Comparison of ENCODE assay signal across 18 cellular contexts in genomic region chr18:23234619-23235018, GRCh38.
DNase-seq lines count a peak whose midpoint lies in the region; ATAC-seq lines count a peak whose summit lies in the region.
"Had no signal": no experiment of that assay in that cellular context is flagged by ENCODE, and none has a peak within 500 bp of the region (broad histone marks: within the 10 kb centered on the region; RNA-seq: fewer than 3 reads in every experiment).

No MANE protein-coding gene starts in this region.

- H3K36me3 ChIP-seq in BLaER1, result no peaks in the 10 kb centered on the region
- H3K36me3 ChIP-seq in BLaER1 treated with 17β-estradiol and CSF1 and Interleukin-3, amounts not matched to agents 10 nM and 100 nM, result peaks cover 0 to 50% (median 0%) of the 10 kb centered on the region in 11 experiments; a peak in 3 of 22 replicates
- no peaks in the 10 kb centered on the region for H3K36me3 ChIP-seq in trophoblast cell (ENCODE audit: control insufficient read depth in 1 of 2, insufficient read depth in 2 of 2, low read length in 2 of 2)
- no peaks in the 10 kb centered on the region for H3K36me3 ChIP-seq in HAP-1 (replicated peaks)

- H4K12ac ChIP-seq in trophoblast cell (ENCODE audit: low read depth, low read length), result no peak overlapping the region

- no peak overlapping the region for H2BK12ac ChIP-seq in trophoblast cell (ENCODE audit: low read length)

- WGBS in trophoblast cell (ENCODE audit: extremely low coverage, insufficient coverage, insufficient read length), result no CpG with 5 or more reads among the region's 5 CpGs

- H3K27ac ChIP-seq in BLaER1 (no peak overlapping the region), trophoblast cell (ENCODE audit: low read depth, low read length) (no peak overlapping the region)
- peak overlapping the region in 4 of 11 experiments; percentile 5 to 95 (median 36); a peak in 6 of 22 replicates for H3K27ac ChIP-seq in BLaER1 treated with 17β-estradiol and CSF1 and Interleukin-3, amounts not matched to agents 10 nM and 100 nM
- H3K27ac ChIP-seq: HL-60 had no signal

- no peak overlapping the region for H3K4ac ChIP-seq in trophoblast cell (ENCODE audit: low read depth, low read length)

- no peak overlapping the region for H3K14ac ChIP-seq in trophoblast cell (ENCODE audit: low read length)

- no peak overlapping the region for H2BK120ac ChIP-seq in trophoblast cell (ENCODE audit: insufficient read depth, low read length, poor library complexity)

- H3K4me3 ChIP-seq in BLaER1, result no peak overlapping the region
- H3K4me3 ChIP-seq in BLaER1 treated with 17β-estradiol and CSF1 and Interleukin-3, amounts not matched to agents 10 nM and 100 nM, result no peak overlapping the region
- H3K4me3 ChIP-seq in trophoblast cell (ENCODE audit: low read depth, low read length), result no peak overlapping the region
- no peak overlapping the region for H3K4me3 ChIP-seq in HAP-1
- H3K4me3 ChIP-seq: K562 had no signal

- H3K9ac ChIP-seq in BLaER1, result no peak overlapping the region
- H3K9ac ChIP-seq in BLaER1 treated with 17β-estradiol and CSF1 and Interleukin-3, amounts not matched to agents 10 nM and 100 nM, result 0 out of 22 replicates have a peak overlapping the region, but pooled peaks of 1 of the 11 experiments have one; percentile 13
- H3K9ac ChIP-seq in trophoblast cell (ENCODE audit: low read length), result no peak overlapping the region

- in situ Hi-C loops in HAP-1 (cut with MboI; ENCODE audit: low sequenced_read_pairs), result no loop called here

- H3K9me3 Mint-ChIP-seq in central memory CD8-positive, alpha-beta T cell, result no peaks in the 10 kb centered on the region

- no peak overlapping the region for H3K23ac ChIP-seq in trophoblast cell (ENCODE audit: low read length)

- no peak overlapping the region for H3K18ac ChIP-seq in trophoblast cell (ENCODE audit: low read length)

- H2AK5ac ChIP-seq in trophoblast cell (ENCODE audit: low read length), result no peak overlapping the region

- H2AFZ ChIP-seq in trophoblast cell (ENCODE audit: insufficient read depth, low read length, poor library complexity), result no peak overlapping the region

- peak overlapping the region; percentile 37 for H3K4me2 ChIP-seq in BLaER1
- H3K4me2 ChIP-seq in BLaER1 treated with 17β-estradiol and CSF1 and Interleukin-3, amounts not matched to agents 10 nM and 100 nM, result peak overlapping the region in 10 of 11 experiments; percentile 10 to 88 (median 40); a peak in 18 of 22 replicates
- H3K4me2 ChIP-seq in trophoblast cell (ENCODE audit: low read length), result no peak overlapping the region

- H3K79me1 ChIP-seq in trophoblast cell (ENCODE audit: low read length), result peaks cover 10% of the 10 kb centered on the region

- H3K4me3 Mint-ChIP-seq in T-helper 17 cell, result no peak overlapping the region
- H3K4me3 Mint-ChIP-seq in central memory CD8-positive, alpha-beta T cell, result no peak overlapping the region

- H3K36me3 Mint-ChIP-seq in T-helper 17 cell (ENCODE audit: low read depth), result no peaks in the 10 kb centered on the region
- peaks cover 7% of the 10 kb centered on the region for H3K36me3 Mint-ChIP-seq in central memory CD8-positive, alpha-beta T cell (ENCODE audit: insufficient read depth)

- no peak overlapping the region for H2BK5ac ChIP-seq in trophoblast cell (ENCODE audit: low read depth, low read length, poor library complexity)

- H4K20me1 ChIP-seq in BLaER1, result no peaks in the 10 kb centered on the region
- no peaks in the 10 kb centered on the region for H4K20me1 ChIP-seq in BLaER1 treated with 17β-estradiol and CSF1 and Interleukin-3, amounts not matched to agents 10 nM and 100 nM

- H3K27me3 Mint-ChIP-seq in T-helper 17 cell, result no peaks in the 10 kb centered on the region
- no peaks in the 10 kb centered on the region for H3K27me3 Mint-ChIP-seq in central memory CD8-positive, alpha-beta T cell

- H4K8ac ChIP-seq in trophoblast cell (ENCODE audit: low read depth, low read length), result no peak overlapping the region

- ATAC-seq in T-helper 17 cell, result no peak
- no peak for ATAC-seq in central memory CD8-positive, alpha-beta T cell (replicated peaks; ENCODE audit: extremely low read depth, poor library complexity, severe bottlenecking)
- ATAC-seq: K562, Panc1, Right ventricle myocardium inferior, SK-N-SH treated with all-trans-retinoic acid at 6 μM for 48 hours had no signal

- H3K27ac Mint-ChIP-seq in T-helper 17 cell, result peak overlapping the region; percentile 92
- peak overlapping the region; percentile 57 for H3K27ac Mint-ChIP-seq in central memory CD8-positive, alpha-beta T cell (ENCODE audit: low read depth)

- H3K27me3 ChIP-seq in BLaER1 (no peaks in the 10 kb centered on the region), trophoblast cell (ENCODE audit: insufficient read depth, low read length) (no peaks in the 10 kb centered on the region), HAP-1 (ENCODE audit: low read depth) (no peaks in the 10 kb centered on the region)
- 0 out of 22 replicates have a peak, but pooled peaks cover 0 to 3% (median 0%) of the 10 kb centered on the region in 11 experiments for H3K27me3 ChIP-seq in BLaER1 treated with 17β-estradiol and CSF1 and Interleukin-3, amounts not matched to agents 10 nM and 100 nM

- H3K4me1 Mint-ChIP-seq in T-helper 17 cell, result peaks cover 16% of the 10 kb centered on the region
- H3K4me1 Mint-ChIP-seq in central memory CD8-positive, alpha-beta T cell, result peaks cover 18% of the 10 kb centered on the region

- H4K91ac ChIP-seq in trophoblast cell (ENCODE audit: low read depth, low read length), result no peak overlapping the region

- H3K79me2 ChIP-seq in trophoblast cell (ENCODE audit: control insufficient read depth, insufficient read depth, low read length, poor library complexity), result no peaks in the 10 kb centered on the region

- peaks cover 96% of the 10 kb centered on the region for H3K4me1 ChIP-seq in BLaER1
- H3K4me1 ChIP-seq in BLaER1 treated with 17β-estradiol and CSF1 and Interleukin-3, amounts not matched to agents 10 nM and 100 nM, result peaks cover 71 to 94% (median 92%) of the 10 kb centered on the region in 10 experiments
- H3K4me1 ChIP-seq in trophoblast cell (ENCODE audit: control insufficient read depth in 1 of 2, insufficient read depth in 2 of 2, low read length in 2 of 2), result peaks cover 28 to 29% of the 10 kb centered on the region in 2 experiments
- H3K4me1 ChIP-seq in HAP-1, result no peaks in the 10 kb centered on the region

- no peak for DNase-seq in T-helper 17 cell
- DNase-seq in central memory CD8-positive, alpha-beta T cell (ENCODE audit: low spot score in 2 of 2), result no peak
- no peak for DNase-seq in stimulated activated CD4-positive, alpha-beta T cell treated with anti-CD3 and anti-CD28 coated beads, Interleukin-4, amount 100 ng/mL, for 24 hours
- DNase-seq in trophoblast cell, result no peak
- no peak for DNase-seq in HAP-1 (ENCODE audit: low spot score in 2 of 2)
- DNase-seq in DMS 273 (lab: John Stamatoyannopoulos, UW; ENCODE audit: unreplicated experiment), result no peak
- DNase-seq: DMS79 treated with DMSO at 0.1 percent for 48 hours, NCI-H1048, NCI-H146, NCI-H446 treated with DMSO at 0.1 percent for 48 hours, NCI-H82 had no signal

- H3K9me3 ChIP-seq in BLaER1 (no peaks in the 10 kb centered on the region), T-helper 17 cell (ENCODE audit: control insufficient read depth, low read length, poor library complexity, severe bottlenecking) (no peaks in the 10 kb centered on the region), trophoblast cell (ENCODE audit: insufficient read depth, low read depth, low read length) (no peaks in the 10 kb centered on the region), HAP-1 (no peaks in the 10 kb centered on the region)
- no peaks in the 10 kb centered on the region for H3K9me3 ChIP-seq in BLaER1 treated with 17β-estradiol and CSF1 and Interleukin-3, amounts not matched to agents 10 nM and 100 nM (replicated peaks in 1 of 11)
